1 cellular context compared by ENCODE assay signal in genomic region chr20:49306903-49307336, GRCh38.
TF ChIP-seq lines count a peak whose summit lies in the region.

No MANE protein-coding gene starts in this region.

TF ChIP-seq in K562, 482 proteins besides CTCF, POLR2A, EP300 and RAD21 (continued from another document):
- TF ChIP-seq, protein P1, sequence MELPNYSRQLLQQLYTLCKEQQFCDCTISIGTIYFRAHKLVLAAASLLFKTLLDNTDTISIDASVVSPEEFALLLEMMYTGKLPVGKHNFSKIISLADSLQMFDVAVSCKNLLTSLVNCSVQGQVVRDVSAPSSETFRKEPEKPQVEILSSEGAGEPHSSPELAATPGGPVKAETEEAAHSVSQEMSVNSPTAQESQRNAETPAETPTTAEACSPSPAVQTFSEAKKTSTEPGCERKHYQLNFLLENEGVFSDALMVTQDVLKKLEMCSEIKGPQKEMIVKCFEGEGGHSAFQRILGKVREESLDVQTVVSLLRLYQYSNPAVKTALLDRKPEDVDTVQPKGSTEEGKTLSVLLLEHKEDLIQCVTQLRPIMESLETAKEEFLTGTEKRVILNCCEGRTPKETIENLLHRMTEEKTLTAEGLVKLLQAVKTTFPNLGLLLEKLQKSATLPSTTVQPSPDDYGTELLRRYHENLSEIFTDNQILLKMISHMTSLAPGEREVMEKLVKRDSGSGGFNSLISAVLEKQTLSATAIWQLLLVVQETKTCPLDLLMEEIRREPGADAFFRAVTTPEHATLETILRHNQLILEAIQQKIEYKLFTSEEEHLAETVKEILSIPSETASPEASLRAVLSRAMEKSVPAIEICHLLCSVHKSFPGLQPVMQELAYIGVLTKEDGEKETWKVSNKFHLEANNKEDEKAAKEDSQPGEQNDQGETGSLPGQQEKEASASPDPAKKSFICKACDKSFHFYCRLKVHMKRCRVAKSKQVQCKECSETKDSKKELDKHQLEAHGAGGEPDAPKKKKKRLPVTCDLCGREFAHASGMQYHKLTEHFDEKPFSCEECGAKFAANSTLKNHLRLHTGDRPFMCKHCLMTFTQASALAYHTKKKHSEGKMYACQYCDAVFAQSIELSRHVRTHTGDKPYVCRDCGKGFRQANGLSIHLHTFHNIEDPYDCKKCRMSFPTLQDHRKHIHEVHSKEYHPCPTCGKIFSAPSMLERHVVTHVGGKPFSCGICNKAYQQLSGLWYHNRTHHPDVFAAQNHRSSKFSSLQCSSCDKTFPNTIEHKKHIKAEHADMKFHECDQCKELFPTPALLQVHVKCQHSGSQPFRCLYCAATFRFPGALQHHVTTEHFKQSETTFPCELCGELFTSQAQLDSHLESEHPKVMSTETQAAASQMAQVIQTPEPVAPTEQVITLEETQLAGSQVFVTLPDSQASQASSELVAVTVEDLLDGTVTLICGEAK (IDR thresholded peaks at IDR 0.05) = peak; percentile 89
- TF ChIP-seq, protein P1 (CRISPR knock-in tag; IDR thresholded peaks at IDR 0.05) = no peak
- peak; percentile 77 for TF ChIP-seq PKNOX1 (IDR thresholded peaks at IDR 0.05)
- no peak for TF ChIP-seq GABPB2 (CRISPR knock-in tag; conservative IDR thresholded peaks at IDR 0.05)
- no peak for TF ChIP-seq FOXM1 (IDR thresholded peaks at IDR 0.05; ENCODE audit: low read depth)
- TF ChIP-seq FOXM1 (CRISPR knock-in tag; IDR thresholded peaks at IDR 0.05; ENCODE audit: low read depth) = no peak
- no peak for TF ChIP-seq MCM2 (IDR thresholded peaks at IDR 0.05; ENCODE audit: low read depth)
- TF ChIP-seq CBFA2T3 (IDR thresholded peaks at IDR 0.05) = 0 out of 2 replicates have a peak, but pooled peaks have one; percentile 3
- TF ChIP-seq ZBTB33 (CRISPR knock-in tag; IDR thresholded peaks at IDR 0.05) = no peak
- peak; percentile 41; the same call in 1 of the 2 replicates for TF ChIP-seq BHLHE40 (IDR thresholded peaks at IDR 0.05; ENCODE audit: low read length)
- TF ChIP-seq FOXA3 (CRISPR knock-in tag; conservative IDR thresholded peaks at IDR 0.05 in 1 of 2, IDR thresholded peaks at IDR 0.05 in 1 of 2) = no peak
